ENCODE assay signal across 10 cellular contexts in the genomic region with DNA sequence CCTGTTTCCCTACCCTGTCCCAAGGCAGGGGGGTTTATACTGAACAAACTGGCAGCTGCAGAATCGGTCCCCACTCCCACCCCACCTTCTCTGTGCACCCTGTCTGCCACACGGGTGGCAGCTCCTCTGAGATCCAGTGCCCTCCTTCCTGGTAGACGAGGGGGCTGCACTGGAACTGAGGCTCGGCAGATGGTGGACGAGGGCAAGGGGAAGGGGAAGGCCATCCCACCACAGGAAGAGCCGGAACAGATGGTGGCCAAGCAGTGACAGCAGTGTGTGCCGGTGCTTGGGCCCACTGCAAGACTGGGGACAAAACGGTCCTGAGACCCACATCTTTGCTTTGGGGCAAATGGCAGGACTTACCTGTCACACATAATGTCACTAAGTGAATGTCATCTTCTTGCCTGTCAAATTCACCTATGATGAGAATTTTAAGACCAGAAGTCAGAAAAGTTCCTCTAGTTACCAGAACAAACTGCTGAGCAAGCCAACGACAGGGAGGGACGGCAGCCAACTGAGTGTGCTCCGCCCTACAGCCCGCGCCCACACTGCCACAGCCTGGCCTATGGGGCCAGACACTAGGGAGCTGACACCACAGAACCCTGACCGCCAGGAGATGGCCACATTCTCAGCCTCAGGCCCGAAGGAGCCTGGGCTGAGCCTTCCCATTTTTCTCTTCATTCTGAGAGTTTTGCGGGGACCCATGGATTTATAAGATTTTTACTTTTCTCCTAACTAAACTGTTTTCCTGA. TPM values are rescaled to one million over a fixed set of nuclear protein-coding genes. Genes with fewer than 3 reads are reported as not detected.
DNase-seq lines count a peak whose midpoint lies in the region; ATAC-seq and TF ChIP-seq lines count a peak whose summit lies in the region.
"Had no signal": no experiment of that assay in that cellular context is flagged by ENCODE, and none has a peak within 500 bp of the region (broad histone marks: within the 10 kb centered on the region; RNA-seq: fewer than 3 reads in every experiment).

No MANE protein-coding gene starts in this region.

- peak overlapping the region; percentile 66 for H3K27ac ChIP-seq in vagina
- H3K27ac ChIP-seq: A549, SJSA1 had no signal

- no peaks in the 10 kb centered on the region for H3K27me3 Mint-ChIP-seq in activated T-cell treated with anti-CD3 and anti-CD28 coated beads, Interleukin-2, amount 50 U/mL, for 24 hours
- no peaks in the 10 kb centered on the region for H3K27me3 Mint-ChIP-seq in activated T-cell treated with anti-CD3 and anti-CD28 coated beads, Interleukin-2, amount 50 U/mL, for 4 hours (ENCODE audit: low read depth)

- peaks cover 15% of the 10 kb centered on the region for H3K4me1 ChIP-seq in vagina
- H3K4me1 ChIP-seq: A549, SJSA1 had no signal

- peaks cover 0 to 60% of the 10 kb centered on the region in 2 donors for H3K36me3 ChIP-seq in vagina

- peak overlapping the region; percentile 66 for H3K27ac Mint-ChIP-seq in activated T-cell treated with anti-CD3 and anti-CD28 coated beads, Interleukin-2, amount 50 U/mL, for 24 hours

- no peak for DNase-seq in activated T-cell treated with anti-CD3 and anti-CD28 coated beads, Interleukin-2, amount 50 U/mL, for 24 hours
- no peak for DNase-seq in activated T-cell treated with anti-CD3 and anti-CD28 coated beads, Interleukin-2, amount 50 U/mL, for 4 hours
- peak; percentile 85 to 88 for DNase-seq in erythroblast (lab: John Stamatoyannopoulos, UW)
- peak; percentile 91 for DNase-seq in mesenteric fat pad (ENCODE audit: low spot score)
- DNase-seq in vagina (ENCODE audit: extremely low spot score in 2 of 2), result no peak
- DNase-seq in amniotic stem cell (lab: John Stamatoyannopoulos, UW), result no peak

- TF ChIP-seq CTCF in vagina (IDR thresholded peaks at IDR 0.05), result no peak

- intact Hi-C loops in vagina (cut with DNase I), result no loop called here

- TF ChIP-seq POLR2A in erythroblast (IDR thresholded peaks at IDR 0.05; ENCODE audit: low read length) (no peak), vagina (IDR thresholded peaks at IDR 0.05) (no peak)

- H3K36me3 Mint-ChIP-seq in activated T-cell treated with anti-CD3 and anti-CD28 coated beads, Interleukin-2, amount 50 U/mL, for 24 hours (ENCODE audit: low read depth), result peaks cover 83% of the 10 kb centered on the region
- peaks cover 25% of the 10 kb centered on the region for H3K36me3 Mint-ChIP-seq in activated T-cell treated with anti-CD3 and anti-CD28 coated beads, Interleukin-2, amount 50 U/mL, for 4 hours (ENCODE audit: insufficient read depth)

- H3K4me1 Mint-ChIP-seq in activated T-cell treated with anti-CD3 and anti-CD28 coated beads, Interleukin-2, amount 50 U/mL, for 24 hours (ENCODE audit: low read depth), result no peaks in the 10 kb centered on the region
- H3K4me1 Mint-ChIP-seq in activated T-cell treated with anti-CD3 and anti-CD28 coated beads, Interleukin-2, amount 50 U/mL, for 4 hours (ENCODE audit: low read depth), result no peaks in the 10 kb centered on the region

- H3K9me3 ChIP-seq in vagina, result no peaks in the 10 kb centered on the region
- H3K9me3 ChIP-seq: A549, SJSA1 had no signal

- H3K27me3 ChIP-seq in vagina, result no peaks in the 10 kb centered on the region
- H3K27me3 ChIP-seq: SJSA1 had no signal

- no peak overlapping the region for H3K4me3 Mint-ChIP-seq in activated T-cell treated with anti-CD3 and anti-CD28 coated beads, Interleukin-2, amount 50 U/mL, for 24 hours
- no peak overlapping the region for H3K4me3 Mint-ChIP-seq in activated T-cell treated with anti-CD3 and anti-CD28 coated beads, Interleukin-2, amount 50 U/mL, for 4 hours

- ATAC-seq in activated T-cell treated with anti-CD3 and anti-CD28 coated beads, Interleukin-2, amount 50 U/mL, for 4 hours, result no peak
- ATAC-seq in GM21367 (IDR thresholded peaks at IDR 0.05; ENCODE audit: unreplicated experiment) (no peak), HG02759 (IDR thresholded peaks at IDR 0.05; ENCODE audit: unreplicated experiment) (no peak)

- H3K4me3 ChIP-seq in vagina, result no peak overlapping the region
- H3K4me3 ChIP-seq: A549, SJSA1 had no signal

- no peaks in the 10 kb centered on the region for H3K9me3 Mint-ChIP-seq in activated T-cell treated with anti-CD3 and anti-CD28 coated beads, Interleukin-2, amount 50 U/mL, for 24 hours
- no peaks in the 10 kb centered on the region for H3K9me3 Mint-ChIP-seq in activated T-cell treated with anti-CD3 and anti-CD28 coated beads, Interleukin-2, amount 50 U/mL, for 4 hours

RNA-seq across cellular contexts. Expression of gene NTAN1, which starts 14.4 kb away (rescaled TPM):
- total RNA-seq in activated T-cell treated with anti-CD3 and anti-CD28 coated beads, Interleukin-2, amount 50 U/mL, for 4 hours, result 10 to 100 TPM; 17.6 to 18.6 (median 18.0) TPM
- 60.4 TPM for total RNA-seq in mesenteric fat pad
- 70.0 TPM for total RNA-seq in vagina

RNA-seq across cellular contexts. Expression of gene RRN3, which starts 52.6 kb away (rescaled TPM):
- total RNA-seq in activated T-cell treated with anti-CD3 and anti-CD28 coated beads, Interleukin-2, amount 50 U/mL, for 4 hours, result 10 to 100 TPM; 47.5 to 60.7 (median 57.4) TPM
- total RNA-seq in mesenteric fat pad (44.9 TPM), vagina (24.8 TPM)

Comparison
In these comparisons a context has a peak if more than half of its experiments do, and no peak if none do; other contexts are left out.
1. DNase-seq: peak in erythroblast (2 of 2) and mesenteric fat pad (single experiment); none in activated T-cell treated with anti-CD3 and anti-CD28 coated beads, Interleukin-2, amount 50 U/mL, for 24 hours (single experiment), activated T-cell treated with anti-CD3 and anti-CD28 coated beads, Interleukin-2, amount 50 U/mL, for 4 hours (single experiment), vagina (0 of 2) and amniotic stem cell (single experiment).